Comparison of ENCODE assay signal across 12 cellular contexts in genomic region chr17:4562000-4562969, GRCh38. TPM values are rescaled to one million over a fixed set of nuclear protein-coding genes. Genes with fewer than 3 reads are reported as not detected.
DNase-seq lines count a peak whose midpoint lies in the region; ATAC-seq, FAIRE-seq and TF ChIP-seq lines count a peak whose summit lies in the region.
"Had no signal": no experiment of that assay in that cellular context is flagged by ENCODE, and none has a peak within 500 bp of the region (broad histone marks: within the 10 kb centered on the region; RNA-seq: fewer than 3 reads in every experiment).

No MANE protein-coding gene starts in this region.

- H3K4me3 Mint-ChIP-seq in activated T-cell treated with anti-CD3 and anti-CD28 coated beads, Interleukin-2, amount 50 U/mL, for 24 hours = no peak overlapping the region
- H3K4me3 Mint-ChIP-seq in central memory CD8-positive, alpha-beta T cell = no peak overlapping the region
- no peak overlapping the region for H3K4me3 Mint-ChIP-seq in stimulated activated memory B cell treated with anti-CD40 and anti-IgM and Interleukin-4, amounts not matched to agents 10 μg/mL and 1 μg/mL and 100 μg/mL, for 72 hours
- peak overlapping the region in 1 of 2 donors; percentile 14 for H3K4me3 Mint-ChIP-seq in CD14-positive monocyte

- DNase-seq in activated T-cell treated with anti-CD3 and anti-CD28 coated beads, Interleukin-2, amount 50 U/mL, for 24 hours = no peak
- no peak for DNase-seq in activated T-cell treated with anti-CD3 and anti-CD28 coated beads, Interleukin-2, amount 50 U/mL, for 1 hour
- DNase-seq in NCI-H2171 (lab: John Stamatoyannopoulos, UW) = peak; percentile 60
- no peak for DNase-seq in central memory CD8-positive, alpha-beta T cell (ENCODE audit: low spot score in 2 of 2)
- DNase-seq in CD14-positive monocyte (ENCODE audit: low spot score) = no peak
- no peak for DNase-seq in hepatocyte (ENCODE audit: low spot score)
- DNase-seq in pancreas = no peak
- DNase-seq: brain microvascular endothelial cell had no signal

- no peaks in the 10 kb centered on the region for H3K36me3 ChIP-seq in hepatocyte (replicated peaks; ENCODE audit: insufficient read depth, low read depth)
- H3K36me3 ChIP-seq in pancreas = no peaks in the 10 kb centered on the region
- H3K36me3 ChIP-seq: brain microvascular endothelial cell had no signal

- H3K4me1 ChIP-seq in hepatocyte (ENCODE audit: insufficient read depth) = peaks cover 4% of the 10 kb centered on the region
- peaks cover 13 to 17% (median 17%) of the 10 kb centered on the region in 3 donors for H3K4me1 ChIP-seq in pancreas

- H3K27me3 ChIP-seq in hepatocyte = no peaks in the 10 kb centered on the region
- no peaks in the 10 kb centered on the region for H3K27me3 ChIP-seq in pancreas
- H3K27me3 ChIP-seq: brain microvascular endothelial cell had no signal

- no peaks in the 10 kb centered on the region for H3K79me2 ChIP-seq in hepatocyte

- no peak for FAIRE-seq in pancreas (lab: Jason Lieb, UNC)

- H3K27ac ChIP-seq in hepatocyte (no peak overlapping the region), pancreas (no peak overlapping the region)
- H3K27ac ChIP-seq: brain microvascular endothelial cell had no signal

- H3K9me3 Mint-ChIP-seq in activated T-cell treated with anti-CD3 and anti-CD28 coated beads, Interleukin-2, amount 50 U/mL, for 24 hours = no peaks in the 10 kb centered on the region
- no peaks in the 10 kb centered on the region for H3K9me3 Mint-ChIP-seq in central memory CD8-positive, alpha-beta T cell
- H3K9me3 Mint-ChIP-seq in stimulated activated memory B cell treated with anti-CD40 and anti-IgM and Interleukin-4, amounts not matched to agents 10 μg/mL and 1 μg/mL and 100 μg/mL, for 72 hours = no peaks in the 10 kb centered on the region
- no peaks in the 10 kb centered on the region for H3K9me3 Mint-ChIP-seq in CD14-positive monocyte

- H3K27ac Mint-ChIP-seq in activated T-cell treated with anti-CD3 and anti-CD28 coated beads, Interleukin-2, amount 50 U/mL, for 24 hours = peak overlapping the region; percentile 60
- H3K27ac Mint-ChIP-seq in central memory CD8-positive, alpha-beta T cell (ENCODE audit: low read depth) = peak overlapping the region; percentile 22
- H3K27ac Mint-ChIP-seq in stimulated activated memory B cell treated with anti-CD40 and anti-IgM and Interleukin-4, amounts not matched to agents 10 μg/mL and 1 μg/mL and 100 μg/mL, for 72 hours = peak overlapping the region; percentile 40
- peak overlapping the region in 2 of 7 donors; percentile 4 to 54 for H3K27ac Mint-ChIP-seq in CD14-positive monocyte

- H3K9me2 ChIP-seq in hepatocyte (replicated peaks; ENCODE audit: insufficient read depth) = no peaks in the 10 kb centered on the region

- no peaks in the 10 kb centered on the region for H3K36me3 Mint-ChIP-seq in activated T-cell treated with anti-CD3 and anti-CD28 coated beads, Interleukin-2, amount 50 U/mL, for 24 hours (ENCODE audit: low read depth)
- H3K36me3 Mint-ChIP-seq in central memory CD8-positive, alpha-beta T cell (ENCODE audit: insufficient read depth) = no peaks in the 10 kb centered on the region
- H3K36me3 Mint-ChIP-seq in stimulated activated memory B cell treated with anti-CD40 and anti-IgM and Interleukin-4, amounts not matched to agents 10 μg/mL and 1 μg/mL and 100 μg/mL, for 72 hours = no peaks in the 10 kb centered on the region
- no peaks in the 10 kb centered on the region for H3K36me3 Mint-ChIP-seq in CD14-positive monocyte

- H3K4me2 ChIP-seq in hepatocyte = no peak overlapping the region

- H2AFZ ChIP-seq in hepatocyte = no peak overlapping the region

- no peak for ATAC-seq in central memory CD8-positive, alpha-beta T cell (replicated peaks; ENCODE audit: extremely low read depth, poor library complexity, severe bottlenecking)
- peak; percentile 14 for ATAC-seq in stimulated activated memory B cell treated with anti-CD40 and anti-IgM and Interleukin-4, amounts not matched to agents 10 μg/mL and 1 μg/mL and 100 μg/mL, for 72 hours
- no peak for ATAC-seq in pancreas
- ATAC-seq: sciatic nerve had no signal

- H3K27me3 Mint-ChIP-seq in activated T-cell treated with anti-CD3 and anti-CD28 coated beads, Interleukin-2, amount 50 U/mL, for 24 hours = no peaks in the 10 kb centered on the region
- H3K27me3 Mint-ChIP-seq in central memory CD8-positive, alpha-beta T cell = no peaks in the 10 kb centered on the region
- no peaks in the 10 kb centered on the region for H3K27me3 Mint-ChIP-seq in stimulated activated memory B cell treated with anti-CD40 and anti-IgM and Interleukin-4, amounts not matched to agents 10 μg/mL and 1 μg/mL and 100 μg/mL, for 72 hours
- H3K27me3 Mint-ChIP-seq in CD14-positive monocyte (ENCODE audit: low read depth in 3 of 3) = peaks cover 0 to 4% (median 2%) of the 10 kb centered on the region in 3 donors

- no peaks in the 10 kb centered on the region for H3K9me3 ChIP-seq in hepatocyte (ENCODE audit: low read depth)
- H3K9me3 ChIP-seq in pancreas = no peaks in the 10 kb centered on the region

- H3K4me3 ChIP-seq in hepatocyte = no peak overlapping the region
- H3K4me3 ChIP-seq in pancreas = no peak overlapping the region

- no peak for TF ChIP-seq CTCF in CD14-positive monocyte (IDR thresholded peaks at IDR 0.05)
- TF ChIP-seq CTCF in hepatocyte (IDR thresholded peaks at IDR 0.05; ENCODE audit: poor library complexity) = no peak
- no peak for TF ChIP-seq CTCF in pancreas (IDR thresholded peaks at IDR 0.05)

- intact Hi-C loops in CD14-positive monocyte (cut with micrococcal nuclease) = loop anchor here in 1 of 2 donors (10.0 kb wide), 1 partner anchor 137 kb away; no protein-coding TSS in a partner anchor
- intact Hi-C loops in pancreas (cut with DNase I) = no loop called here

- H4K20me1 ChIP-seq in hepatocyte (ENCODE audit: insufficient read depth, poor library complexity, severe bottlenecking) = no peaks in the 10 kb centered on the region

- 76% methylated on average over 8 of the region's 8 CpGs for WGBS in hepatocyte (ENCODE audit: low lambda C conversion rate, missing lambda C conversion rate)
- WGBS in pancreas, 2 donors = 63 to 70% methylated on average over 8 of the region's 8 CpGs

- peaks cover 34% of the 10 kb centered on the region for H3K4me1 Mint-ChIP-seq in activated T-cell treated with anti-CD3 and anti-CD28 coated beads, Interleukin-2, amount 50 U/mL, for 24 hours (ENCODE audit: low read depth)
- peaks cover 17% of the 10 kb centered on the region for H3K4me1 Mint-ChIP-seq in central memory CD8-positive, alpha-beta T cell
- H3K4me1 Mint-ChIP-seq in stimulated activated memory B cell treated with anti-CD40 and anti-IgM and Interleukin-4, amounts not matched to agents 10 μg/mL and 1 μg/mL and 100 μg/mL, for 72 hours = peaks cover 44% of the 10 kb centered on the region
- peaks cover 17% of the 10 kb centered on the region for H3K4me1 Mint-ChIP-seq in CD14-positive monocyte

RNA-seq across cellular contexts. Expression of gene GGT6, which starts 1.9 kb away (rescaled TPM):
- polyA plus RNA-seq in CD14-positive monocyte (not detected), hepatocyte (not detected in 2 replicates), pancreas (10 to 100 TPM; 27.0 to 36.1 TPM)
- total RNA-seq in hepatocyte (0.32 TPM in 1 of 2 replicates, not detected in the other), pancreas (10 to 100 TPM; 20.7 to 34.4 (median 32.9) TPM)
- total RNA-seq: myocyte; sciatic nerve; T-helper 1 cell treated with Interleukin-12 subunit alpha and Interleukin-12 subunit beta and Interleukin-4 antibody, amounts not matched to agents 30 ng/mL and 1 ng/mL, for 36 hours had no signal

RNA-seq across cellular contexts. Expression of gene MYBBP1A, which starts 7.1 kb away (rescaled TPM):
- polyA plus RNA-seq in CD14-positive monocyte (1 to 10 TPM; 4.2 to 5.3 TPM), hepatocyte (44.1 and 46.5 TPM in 2 replicates), pancreas (10 to 100 TPM; 73.1 to 93.1 TPM)
- total RNA-seq in hepatocyte (17.9 and 23.7 TPM in 2 replicates), pancreas (10 to 100 TPM; 21.8 to 41.8 (median 30.6) TPM)

RNA-seq across cellular contexts. Expression of gene SMTNL2, which starts 22.0 kb away (rescaled TPM):
- polyA plus RNA-seq in CD14-positive monocyte (under 1 TPM in 1 of 2 donors, not detected in 1; 0.08 TPM), hepatocyte (106 TPM in 2 replicates), pancreas (under 1 TPM; 0.27 to 0.42 TPM)
- total RNA-seq in hepatocyte (41.5 and 56.8 TPM in 2 replicates), pancreas (under 1 TPM in 4 of 6 donors, not detected in 2; 0.09 to 0.59 (median 0.18) TPM)
- total RNA-seq: T-helper 1 cell treated with Interleukin-12 subunit alpha and Interleukin-12 subunit beta and Interleukin-4 antibody, amounts not matched to agents 30 ng/mL and 1 ng/mL, for 36 hours had no signal

Comparison
In these comparisons a context has a peak if more than half of its experiments do, and no peak if none do; other contexts are left out.
1. RNA of gene GGT6, which starts 1.9 kb away (polyA plus RNA-seq): 27.0 to 36.1 TPM in pancreas; not detected in CD14-positive monocyte and not detected in hepatocyte; every median in the first group is over 10 times any median in the second.
2. RNA of gene SMTNL2, which starts 22.0 kb away (polyA plus RNA-seq): 106 TPM in hepatocyte; 0.27 to 0.42 TPM in pancreas and 0.08 TPM in CD14-positive monocyte; every median in the first group is over 10 times any median in the second.